In the genomic region with DNA sequence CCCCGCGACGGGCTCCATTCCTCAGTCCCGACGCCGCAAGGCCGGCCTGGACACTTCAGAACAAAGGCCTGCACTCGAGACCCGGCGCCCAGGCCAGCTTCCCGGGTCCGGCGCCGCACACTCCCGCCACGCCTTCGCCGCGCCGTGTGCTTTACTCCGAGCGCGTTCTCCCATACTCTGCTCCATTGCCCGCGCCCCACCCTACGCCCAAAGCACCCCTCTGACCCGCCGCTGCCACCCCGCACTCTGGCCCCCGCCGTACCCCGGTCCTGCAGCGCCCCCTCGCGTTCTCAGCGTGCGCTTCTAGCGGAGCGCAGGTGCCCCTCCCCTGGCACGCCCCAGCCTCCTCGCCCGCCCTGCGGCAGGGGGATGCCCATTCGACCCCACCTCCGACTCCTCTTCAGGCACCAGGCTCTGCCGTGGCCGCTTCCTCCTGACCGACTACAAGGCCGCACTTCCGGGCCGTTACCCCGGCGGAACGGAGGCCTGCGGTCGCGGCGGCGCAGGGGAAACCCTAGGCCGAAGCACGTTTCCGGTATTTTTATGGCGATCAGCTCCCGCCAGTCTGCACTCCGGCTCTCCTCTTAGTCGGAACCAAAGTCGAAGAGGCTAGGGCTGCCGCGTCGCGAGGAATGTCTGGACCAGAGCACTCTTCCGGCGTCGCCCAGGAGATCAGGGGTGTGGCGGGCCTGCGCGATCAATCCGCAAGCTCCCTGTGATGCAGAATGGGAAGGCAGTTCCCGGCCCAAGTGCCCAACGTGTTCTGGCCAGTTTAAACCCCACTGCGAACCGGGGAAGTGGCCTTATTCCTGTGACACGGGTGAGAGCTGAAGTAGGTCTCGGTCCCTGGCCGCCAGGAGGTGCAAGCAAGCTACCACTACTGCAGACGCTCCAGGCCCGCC, we compare ENCODE assay signal across 8 cellular contexts. TPM values are rescaled to one million over a fixed set of nuclear protein-coding genes. Genes with fewer than 3 reads are reported as not detected.
A peak's percentile ranks its signal among the peaks of the same experiment; 100 is the strongest.
DNase-seq lines count a peak whose midpoint lies in the region; TF ChIP-seq lines count a peak whose summit lies in the region.

ZBTB45 (minus strand) TSS at position 456 of the 902 bp plus-strand sequence. CDS start 2,137 bp downstream, outside the sequence.

- peak within 1 kb of the TSS; percentile 94 for H3K4me3 Mint-ChIP-seq in neural progenitor cell

- TF ChIP-seq CTCF in MM.1S (IDR thresholded peaks at IDR 0.05; ENCODE audit: low read length) (peak; percentile 74), foreskin fibroblast (IDR thresholded peaks at IDR 0.05; ENCODE audit: low read depth, low read length) (peak; percentile 76), neural progenitor cell (IDR thresholded peaks at IDR 0.05) (peak; percentile 74)

- H3K4me3 ChIP-seq in MM.1S (ENCODE audit: low read length) (peak within 1 kb of the TSS; percentile 88), foreskin fibroblast (ENCODE audit: low read depth in 1 of 2, low read length in 2 of 2) (peak within 1 kb of the TSS; percentile 56 to 90), neural progenitor cell (peak within 1 kb of the TSS; percentile 54)

- no peaks in the 10 kb centered on the region for H3K36me3 ChIP-seq in MM.1S (replicated peaks; ENCODE audit: insufficient read depth, low read length)
- H3K36me3 ChIP-seq in neural progenitor cell, result no peaks in the 10 kb centered on the region

- H2AFZ ChIP-seq in MM.1S (ENCODE audit: low read length), result peak within 1 kb of the TSS; percentile 92
- H2AFZ ChIP-seq in neural progenitor cell (replicated peaks), result peak within 1 kb of the TSS; percentile 20

- H3K79me2 ChIP-seq in MM.1S (ENCODE audit: low read length) (peaks cover 13% of the 10 kb centered on the region), neural progenitor cell (ENCODE audit: low read depth) (peaks cover 46% of the 10 kb centered on the region)

- peak within 1 kb of the TSS; percentile 78 for H3K27ac ChIP-seq in MM.1S (ENCODE audit: low read length)
- peak within 1 kb of the TSS; percentile 69 for H3K27ac ChIP-seq in neural progenitor cell

- H3K4me1 ChIP-seq in MM.1S (ENCODE audit: low read length) (peaks cover 5% of the 10 kb centered on the region; the same call in 1 of the 2 replicates), neural progenitor cell (peaks cover 11% of the 10 kb centered on the region)

- H3K27me3 ChIP-seq in MM.1S (replicated peaks; ENCODE audit: insufficient read depth, low read length) (peaks cover 4% of the 10 kb centered on the region; the same call in 1 of the 2 replicates), neural progenitor cell (no peaks in the 10 kb centered on the region)

- DNase-seq in GF-D8 (lab: John Stamatoyannopoulos, UW) (peak; percentile 93), HCEC 1CT (peak; percentile 98), MM.1S (peak; percentile 95), SIG-M5 (lab: John Stamatoyannopoulos, UW) (peak; percentile 84), activated gamma-delta T cell treated with Interleukin-2 at 50 U/mL for 16 hours (peak; percentile 83), foreskin fibroblast (peak; percentile 96 to 99), neural progenitor cell (ENCODE audit: low spot score) (peak; percentile 95), stromal cell of bone marrow (ENCODE audit: low read depth) (peak; percentile 95)

- H3K9me3 ChIP-seq in MM.1S (replicated peaks; ENCODE audit: insufficient read depth, low read length) (no peaks in the 10 kb centered on the region), neural progenitor cell (ENCODE audit: low read depth) (no peaks in the 10 kb centered on the region)

- H3K4me1 Mint-ChIP-seq in neural progenitor cell, result peaks cover 33% of the 10 kb centered on the region

- H3K9me2 ChIP-seq in MM.1S (replicated peaks; ENCODE audit: insufficient read depth, low read length), result no peaks in the 10 kb centered on the region

- peaks cover 11% of the 10 kb centered on the region; the same call in 1 of the 2 replicates for H3F3A ChIP-seq in MM.1S (ENCODE audit: insufficient read depth, low read length)
- peaks cover 57% of the 10 kb centered on the region for H3F3A ChIP-seq in neural progenitor cell (ENCODE audit: low read depth)

- H3K9ac ChIP-seq in MM.1S (ENCODE audit: low read length) (peak within 1 kb of the TSS; percentile 73), neural progenitor cell (peak within 1 kb of the TSS; percentile 56)

- H3K27me3 Mint-ChIP-seq in neural progenitor cell (ENCODE audit: insufficient read depth, low read depth), result peaks cover 12% of the 10 kb centered on the region

- H3K27ac Mint-ChIP-seq in neural progenitor cell, result peak within 1 kb of the TSS; percentile 99

- H4K20me1 ChIP-seq in MM.1S (ENCODE audit: insufficient read depth, low read length) (no peaks in the 10 kb centered on the region), neural progenitor cell (ENCODE audit: low read depth) (peaks cover 3% of the 10 kb centered on the region)

- H3K36me3 Mint-ChIP-seq in neural progenitor cell, result peaks cover 13% of the 10 kb centered on the region

- H3K4me2 ChIP-seq in MM.1S (ENCODE audit: low read depth, low read length), result peak within 1 kb of the TSS; percentile 82
- H3K4me2 ChIP-seq in neural progenitor cell, result peak within 1 kb of the TSS; percentile 87

- no peaks in the 10 kb centered on the region for H3K9me3 Mint-ChIP-seq in neural progenitor cell

RNA-seq across cellular contexts. Expression of gene ZBTB45, which starts in this region (rescaled TPM):
- total RNA-seq in neural progenitor cell (ENCODE audit: low replicate concordance), result 2.2 and 12.8 TPM in 2 replicates

Comparison
In these comparisons a context has a peak if more than half of its experiments do, and no peak if none do; other contexts are left out.
1. Peak in every context shown above with its lines: DNase-seq, H3K4me3 ChIP-seq and H3K27ac ChIP-seq.